In genomic region chr15:83207622-83208356, GRCh38 we compare ENCODE assay signal across 8 cellular contexts. TPM values are rescaled to one million over a fixed set of nuclear protein-coding genes. Genes with fewer than 3 reads are reported as not detected.
DNase-seq lines count a peak whose midpoint lies in the region; ATAC-seq and TF ChIP-seq lines count a peak whose summit lies in the region.

Gene HDGFL3, minus strand, starts transcription at chr15:83207823. Its CDS starts 409 bp downstream, at chr15:83207414.

- H3K27me3 ChIP-seq in GM23338 (ENCODE audit: insufficient read depth) (no peaks in the 10 kb centered on the region), esophagus squamous epithelium (peaks cover 0 to 20% (median 0%) of the 10 kb centered on the region in 4 donors)

- H2AFZ ChIP-seq in GM23338, result 0 out of 2 replicates have a peak within 1 kb of the TSS, but pooled peaks have one; percentile 35

- H3K79me2 ChIP-seq in GM23338 (replicated peaks; ENCODE audit: insufficient read depth), result peaks cover 41% of the 10 kb centered on the region

- H3K4me3 Mint-ChIP-seq in GM23338, result peak within 1 kb of the TSS; percentile 96
- H3K4me3 Mint-ChIP-seq in activated T-cell treated with anti-CD3 and anti-CD28 coated beads, Interleukin-2, amount 50 U/mL, for 24 hours, result peak within 1 kb of the TSS; percentile 79

- peaks cover 2% of the 10 kb centered on the region; the same call in 1 of the 3 replicates for H3K9me3 Mint-ChIP-seq in GM23338
- peaks cover 2% of the 10 kb centered on the region for H3K9me3 Mint-ChIP-seq in activated T-cell treated with anti-CD3 and anti-CD28 coated beads, Interleukin-2, amount 50 U/mL, for 24 hours

- DNase-seq in DMS79 treated with DMSO at 0.1 percent for 48 hours (lab: John Stamatoyannopoulos, UW), result peak; percentile 61
- peak; percentile 75 for DNase-seq in GM23338 (ENCODE audit: low spot score)
- peak; percentile 35 for DNase-seq in NCI-H2196 treated with DMSO at 0.1 percent for 48 hours (lab: John Stamatoyannopoulos, UW; ENCODE audit: unreplicated experiment)
- peak; percentile 52 for DNase-seq in activated T-cell treated with anti-CD3 and anti-CD28 coated beads, Interleukin-2, amount 50 U/mL, for 24 hours
- no peak for DNase-seq in esophagus squamous epithelium (lab: John Stamatoyannopoulos, UW)
- peak; percentile 56 to 64 (median 62) for DNase-seq in mucosa of descending colon
- DNase-seq in substantia nigra (lab: John Stamatoyannopoulos, UW), result peak in 42 of 49 donors; percentile 17 to 91 (median 49)
- DNase-seq in RKO (ENCODE audit: low spot score), result no peak

- H3K4me1 Mint-ChIP-seq in GM23338, result peaks cover 31% of the 10 kb centered on the region
- peaks cover 8% of the 10 kb centered on the region for H3K4me1 Mint-ChIP-seq in activated T-cell treated with anti-CD3 and anti-CD28 coated beads, Interleukin-2, amount 50 U/mL, for 24 hours (ENCODE audit: low read depth)

- TF ChIP-seq POLR2A in esophagus squamous epithelium (IDR thresholded peaks at IDR 0.05), result peak in 1 of 4 donors; percentile 40

- ATAC-seq in GM23338 (peak; percentile 67), mucosa of descending colon (peak; percentile 63)

- peaks cover 2% of the 10 kb centered on the region for H3K27me3 Mint-ChIP-seq in GM23338 (ENCODE audit: insufficient read depth, low read depth, poor library complexity)
- H3K27me3 Mint-ChIP-seq in activated T-cell treated with anti-CD3 and anti-CD28 coated beads, Interleukin-2, amount 50 U/mL, for 24 hours, result peaks cover 40% of the 10 kb centered on the region

- peaks cover 6% of the 10 kb centered on the region; the same call in 2 of the 3 replicates for H3K36me3 Mint-ChIP-seq in GM23338 (ENCODE audit: low read depth)
- peaks cover 2% of the 10 kb centered on the region for H3K36me3 Mint-ChIP-seq in activated T-cell treated with anti-CD3 and anti-CD28 coated beads, Interleukin-2, amount 50 U/mL, for 24 hours (ENCODE audit: low read depth)

- H3K4me3 ChIP-seq in GM23338 (peak within 1 kb of the TSS; percentile 80), esophagus squamous epithelium (peak within 1 kb of the TSS; percentile 59 to 93 (median 87)), mucosa of descending colon (peak within 1 kb of the TSS; percentile 54)

- peaks cover 40% of the 10 kb centered on the region for H3K4me1 ChIP-seq in GM23338 (ENCODE audit: insufficient read depth)
- peaks cover 8 to 42% (median 8%) of the 10 kb centered on the region in 3 donors for H3K4me1 ChIP-seq in esophagus squamous epithelium
- H3K4me1 ChIP-seq in mucosa of descending colon (ENCODE audit: low read depth), result no peaks in the 10 kb centered on the region

- TF ChIP-seq CTCF in GM23338 (conservative IDR thresholded peaks at IDR 0.05; ENCODE audit: low read depth in 2 of 2) (peak in 1 of 2 experiments; percentile 52; a peak in 2 of 4 replicates), esophagus squamous epithelium (IDR thresholded peaks at IDR 0.05) (no peak), mucosa of descending colon (IDR thresholded peaks at IDR 0.05) (no peak)

- intact Hi-C loops in esophagus squamous epithelium (cut with DNase I) (loop anchor here (5.0 kb wide), 1 partner anchor 195 kb away; the partner anchor contains the start of gene C15orf40), mucosa of descending colon (cut with DNase I, micrococcal nuclease) (no loop called here)

- no peaks in the 10 kb centered on the region; the same call in 1 of the 2 replicates for H4K20me1 ChIP-seq in GM23338 (replicated peaks; ENCODE audit: insufficient read depth)

- no peaks in the 10 kb centered on the region for H3K36me3 ChIP-seq in GM23338 (ENCODE audit: insufficient read depth)
- H3K36me3 ChIP-seq in esophagus squamous epithelium, result no peaks in the 10 kb centered on the region
- no peaks in the 10 kb centered on the region for H3K36me3 ChIP-seq in mucosa of descending colon (ENCODE audit: low read depth)

- H3K27ac ChIP-seq in GM23338 (ENCODE audit: low read depth), result peak within 1 kb of the TSS; percentile 88
- H3K27ac ChIP-seq in esophagus squamous epithelium, result peak within 1 kb of the TSS; percentile 84 to 95 (median 87)
- H3K27ac ChIP-seq in substantia nigra (ENCODE audit: low read depth, low read length, poor library complexity, severe bottlenecking), result peak within 1 kb of the TSS; percentile 57

- H3K9me3 ChIP-seq in esophagus squamous epithelium (no peaks in the 10 kb centered on the region), mucosa of descending colon (no peaks in the 10 kb centered on the region)

- no peaks in the 10 kb centered on the region for H3K9me2 ChIP-seq in GM23338 (ENCODE audit: insufficient read depth)

- H3K4me2 ChIP-seq in GM23338, result peak within 1 kb of the TSS; percentile 84

- H3F3A ChIP-seq in GM23338 (replicated peaks; ENCODE audit: low read depth), result peaks cover 4% of the 10 kb centered on the region; the same call in 1 of the 2 replicates

- 0% methylated on average over 15 to 31 of the region's 99 CpGs for WGBS in esophagus squamous epithelium, 2 donors

- H3K27ac Mint-ChIP-seq in GM23338, result peak within 1 kb of the TSS; percentile 97
- no peak within 1 kb of the TSS for H3K27ac Mint-ChIP-seq in activated T-cell treated with anti-CD3 and anti-CD28 coated beads, Interleukin-2, amount 50 U/mL, for 24 hours

TF ChIP-seq in GM23338, 12 proteins besides CTCF, POLR2A, EP300 and RAD21:
- TF ChIP-seq ZNF114 (CRISPR knock-in tag; IDR thresholded peaks at IDR 0.05), result no peak
- 0 out of 2 replicates have a peak, but pooled peaks have one; percentile 10 for TF ChIP-seq CREB1 (CRISPR knock-in tag; IDR thresholded peaks at IDR 0.05; ENCODE audit: low read depth)
- peak; percentile 60 for TF ChIP-seq POLR2AphosphoS5 (IDR thresholded peaks at IDR 0.05; ENCODE audit: low read depth)
- TF ChIP-seq JUNB (IDR thresholded peaks at IDR 0.05; ENCODE audit: unreplicated experiment), result no peak
- no peak for TF ChIP-seq STAT1 (IDR thresholded peaks at IDR 0.05; ENCODE audit: unreplicated experiment)
- no peak for TF ChIP-seq ZNF331 (CRISPR knock-in tag; IDR thresholded peaks at IDR 0.05; ENCODE audit: low read depth)

RNA-seq across cellular contexts. Expression of gene HDGFL3, which starts in this region (rescaled TPM):
- 67.1 and 68.6 TPM in 2 replicates for total RNA-seq in GM23338 (2014; rRNA removed; shearing (Covaris generic))
- 131 and 135 TPM in 2 replicates for polyA plus RNA-seq in GM23338 (2016; fragmentation: Nextera tagmentation; extraction: Ambion mirVana)
- total RNA-seq in esophagus squamous epithelium, result 10 to 100 TPM in 2 of 4 donors, 1 to 10 TPM in 2; 3.7 to 47.7 (median 17.1) TPM
- total RNA-seq in mucosa of descending colon, result 10 to 100 TPM in 2 of 3 donors, 1 to 10 TPM in 1; 7.3 to 58.8 (median 14.1) TPM

Comparison
In these comparisons a context has a peak if more than half of its experiments do, and no peak if none do; other contexts are left out.
1. DNase-seq: peak in DMS79 treated with DMSO at 0.1 percent for 48 hours (single experiment), GM23338 (single experiment), NCI-H2196 treated with DMSO at 0.1 percent for 48 hours (single experiment), activated T-cell treated with anti-CD3 and anti-CD28 coated beads, Interleukin-2, amount 50 U/mL, for 24 hours (single experiment), mucosa of descending colon (3 of 3) and substantia nigra (42 of 49); none in esophagus squamous epithelium (single experiment) and RKO (single experiment).
2. Peak in every context shown above with its lines, with median percentiles within 50 percentile points of each other: H3K27ac ChIP-seq and H3K4me3 ChIP-seq.